Comparison of ENCODE assay signal across 1 cellular context in genomic region chr19:48510421-48511268, GRCh38.
TF ChIP-seq lines count a peak whose summit lies in the region.

No MANE protein-coding gene starts in this region.

TF ChIP-seq in GM23338, 12 proteins besides CTCF, POLR2A, EP300 and RAD21 (continued from another document):
- TF ChIP-seq ZNF462 (CRISPR knock-in tag; IDR thresholded peaks at IDR 0.05) = no peak
- TF ChIP-seq ZNF114 (CRISPR knock-in tag; IDR thresholded peaks at IDR 0.05) = no peak
